Comparison of ENCODE assay signal across 8 cellular contexts in genomic region chr3:160224811-160225180, GRCh38. TPM values are rescaled to one million over a fixed set of nuclear protein-coding genes. Genes with fewer than 3 reads are reported as not detected.
DNase-seq lines count a peak whose midpoint lies in the region; ATAC-seq and TF ChIP-seq lines count a peak whose summit lies in the region.

No MANE protein-coding gene starts in this region.

- DNase-seq in heart right ventricle (no peak), cardiac septum (ENCODE audit: low spot score) (no peak), brain microvascular endothelial cell (no peak), vagina (ENCODE audit: extremely low spot score in 2 of 2) (no peak), GM19240 (ENCODE audit: insufficient read length, low spot score) (no peak), foreskin keratinocyte (no peak)

- in situ Hi-C loops in brain microvascular endothelial cell (cut with HindIII; ENCODE audit: low pct_ligation_motif_present, low sequenced_read_pairs): no loop called here

- no peak overlapping the region for H3K27ac ChIP-seq in heart right ventricle
- H3K27ac ChIP-seq in brain microvascular endothelial cell: no peak overlapping the region
- H3K27ac ChIP-seq in vagina: no peak overlapping the region
- no peak overlapping the region for H3K27ac ChIP-seq in foreskin keratinocyte

- peaks cover 0 to 25% (median 19%) of the 10 kb centered on the region in 9 donors for H3K4me1 ChIP-seq in heart right ventricle
- peaks cover 28% of the 10 kb centered on the region for H3K4me1 ChIP-seq in mononuclear cell (ENCODE audit: insufficient read depth, low read length)
- peaks cover 30% of the 10 kb centered on the region for H3K4me1 ChIP-seq in vagina
- H3K4me1 ChIP-seq in foreskin keratinocyte: no peaks in the 10 kb centered on the region

- 7 to 8% methylated on average over 17 of the region's 17 CpGs for WGBS in heart right ventricle, 2 donors

- ATAC-seq in heart right ventricle: no peak
- no peak for ATAC-seq in HG02981 (IDR thresholded peaks at IDR 0.05; ENCODE audit: unreplicated experiment)
- no peak for ATAC-seq in foreskin keratinocyte

- H3K9me3 ChIP-seq in heart right ventricle: no peaks in the 10 kb centered on the region
- no peaks in the 10 kb centered on the region for H3K9me3 ChIP-seq in mononuclear cell (ENCODE audit: low read depth, low read length)
- H3K9me3 ChIP-seq in vagina: no peaks in the 10 kb centered on the region

- intact Hi-C loops in heart right ventricle (cut with DNase I) (loop anchor here in 1 of 10 donors (5.0 kb wide), 1 partner anchor 118 kb away; no protein-coding TSS in a partner anchor), cardiac septum (cut with DNase I) (no loop called here), vagina (cut with DNase I) (loop anchor here (2.0 kb wide), 1 partner anchor 56 kb away; no protein-coding TSS in a partner anchor)

- H3K27me3 ChIP-seq in heart right ventricle (peaks cover 9 to 78% (median 44%) of the 10 kb centered on the region in 7 donors), brain microvascular endothelial cell (replicated peaks) (peaks cover 30% of the 10 kb centered on the region), mononuclear cell (ENCODE audit: insufficient read depth, low read length) (peaks cover 77% of the 10 kb centered on the region), vagina (no peaks in the 10 kb centered on the region), foreskin keratinocyte (peaks cover 98% of the 10 kb centered on the region)

- TF ChIP-seq CTCF in heart right ventricle (IDR thresholded peaks at IDR 0.05) (no peak), brain microvascular endothelial cell (IDR thresholded peaks at IDR 0.05; ENCODE audit: low read depth, low read length, missing control alignments) (no peak), vagina (IDR thresholded peaks at IDR 0.05) (no peak), foreskin keratinocyte (conservative IDR thresholded peaks at IDR 0.05) (no peak)

- no peaks in the 10 kb centered on the region for H3K36me3 ChIP-seq in heart right ventricle
- no peaks in the 10 kb centered on the region for H3K36me3 ChIP-seq in brain microvascular endothelial cell (replicated peaks)
- H3K36me3 ChIP-seq in vagina: no peaks in the 10 kb centered on the region

- no peak for TF ChIP-seq POLR2A in vagina (IDR thresholded peaks at IDR 0.05)

- H3K4me3 ChIP-seq in heart right ventricle: peak overlapping the region; percentile 40 to 70 (median 60)
- peak overlapping the region; percentile 53 for H3K4me3 ChIP-seq in brain microvascular endothelial cell (ENCODE audit: low read depth, low read length)
- peak overlapping the region; percentile 19 for H3K4me3 ChIP-seq in mononuclear cell (ENCODE audit: low read length)
- peak overlapping the region; percentile 42 to 59 for H3K4me3 ChIP-seq in vagina

RNA-seq across cellular contexts. Expression of gene C3orf80, which starts 0.4 kb away (rescaled TPM):
- total RNA-seq in heart right ventricle (under 1 TPM in 8 of 10 donors, not detected in 2; 0.09 to 0.70 (median 0.19) TPM), cardiac septum (0.94 TPM), mononuclear cell (0.10 TPM), vagina (not detected), foreskin keratinocyte (not detected in 2 replicates)
- polyA plus RNA-seq in heart right ventricle (under 1 TPM in 1 of 2 donors, not detected in 1; 0.10 TPM), foreskin keratinocyte (not detected in 2 replicates)
